18 cellular contexts compared by ENCODE assay signal in the genomic region with DNA sequence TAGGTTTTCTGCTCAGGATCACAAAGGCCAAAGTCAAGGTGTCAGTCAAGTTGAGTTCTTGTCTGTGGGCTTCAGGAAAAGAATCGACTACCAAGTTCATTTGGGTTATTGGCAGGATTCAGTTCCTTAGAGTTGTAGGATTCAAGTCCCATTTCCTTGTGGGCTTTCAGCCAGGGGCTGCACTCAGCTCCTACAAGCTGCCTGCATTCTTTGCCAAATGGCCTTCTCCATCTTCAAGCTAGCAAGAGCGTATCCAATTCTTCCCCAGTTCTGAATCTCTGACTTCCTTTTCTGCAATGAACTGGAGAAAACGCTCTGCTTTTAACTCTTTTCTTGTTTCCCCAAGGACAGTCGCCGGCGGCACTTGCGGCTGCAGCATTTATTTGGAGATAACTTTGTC.
"Had no signal": no experiment of that assay in that cellular context is flagged by ENCODE, and none has a peak within 500 bp of the region (broad histone marks: within the 10 kb centered on the region; RNA-seq: fewer than 3 reads in every experiment).

No MANE protein-coding gene starts in this region.

- H3K27me3 ChIP-seq: foreskin keratinocyte, neutrophil, suprapubic skin had no signal

- H3K9me3 ChIP-seq: neutrophil, prostate gland, suprapubic skin, upper lobe of right lung had no signal

- H3K36me3 Mint-ChIP-seq: naive B cell, WTC11 had no signal

- H3K4me1 Mint-ChIP-seq: activated naive CD8-positive, alpha-beta T cell treated with anti-CD3 and anti-CD28 coated beads, Interleukin-2, amount 50 U/mL, for 24 hours had no signal

- ATAC-seq: activated naive CD8-positive, alpha-beta T cell treated with anti-CD3 and anti-CD28 coated beads, Interleukin-2, amount 50 U/mL, for 24 hours; effector memory CD8-positive, alpha-beta T cell; foreskin keratinocyte; SK-N-SH treated with all-trans-retinoic acid at 6 μM for 48 hours; upper lobe of right lung; WTC11 had no signal

- H3K27ac Mint-ChIP-seq: activated CD4-positive, alpha-beta T cell treated with anti-CD3 and anti-CD28 coated beads, Interleukin-2, amount 10 ng/mL, durations not matched to agents 24 days and 14 days; activated naive CD8-positive, alpha-beta T cell treated with anti-CD3 and anti-CD28 coated beads, Interleukin-2, amount 50 U/mL, for 24 hours; effector memory CD8-positive, alpha-beta T cell; naive B cell; WTC11 had no signal

- H3K36me3 ChIP-seq: neutrophil, prostate gland, suprapubic skin, upper lobe of right lung had no signal

- H3K4me1 ChIP-seq: prostate gland, suprapubic skin, upper lobe of right lung had no signal

- H3K4me3 ChIP-seq: prostate gland, suprapubic skin, upper lobe of right lung had no signal

- H3K9me3 Mint-ChIP-seq: activated naive CD8-positive, alpha-beta T cell treated with anti-CD3 and anti-CD28 coated beads, Interleukin-2, amount 50 U/mL, for 24 hours; effector memory CD8-positive, alpha-beta T cell had no signal

- H3K4me3 Mint-ChIP-seq: activated CD4-positive, alpha-beta T cell treated with anti-CD3 and anti-CD28 coated beads, Interleukin-2, amount 10 ng/mL, durations not matched to agents 24 days and 14 days; activated naive CD8-positive, alpha-beta T cell treated with anti-CD3 and anti-CD28 coated beads, Interleukin-2, amount 50 U/mL, for 24 hours; effector memory CD8-positive, alpha-beta T cell; naive B cell; WTC11 had no signal

- H3K27ac ChIP-seq: epithelial cell of prostate, foreskin keratinocyte, neutrophil, prostate gland, suprapubic skin, upper lobe of right lung had no signal

- DNase-seq: activated CD4-positive, alpha-beta T cell treated with anti-CD3 and anti-CD28 coated beads, Interleukin-2, amount 10 ng/mL, durations not matched to agents 24 days and 14 days; activated CD8-positive, alpha-beta memory T cell treated with anti-CD3 and anti-CD28 coated beads for 24 hours; activated naive CD4-positive, alpha-beta T cell treated with Interleukin-2 at 50 U/mL for 16 hours; activated naive CD8-positive, alpha-beta T cell treated with anti-CD3 and anti-CD28 coated beads, Interleukin-2, amount 50 U/mL, for 24 hours; central memory CD4-positive, alpha-beta T cell; effector memory CD8-positive, alpha-beta T cell; foreskin keratinocyte; head of caudate nucleus; islet precursor cell; naive B cell; stimulated activated naive CD4-positive, alpha-beta T cell treated with Interleukin-2 at 50 U/mL for 16 hours; upper lobe of right lung had no signal
